In the genomic region with DNA sequence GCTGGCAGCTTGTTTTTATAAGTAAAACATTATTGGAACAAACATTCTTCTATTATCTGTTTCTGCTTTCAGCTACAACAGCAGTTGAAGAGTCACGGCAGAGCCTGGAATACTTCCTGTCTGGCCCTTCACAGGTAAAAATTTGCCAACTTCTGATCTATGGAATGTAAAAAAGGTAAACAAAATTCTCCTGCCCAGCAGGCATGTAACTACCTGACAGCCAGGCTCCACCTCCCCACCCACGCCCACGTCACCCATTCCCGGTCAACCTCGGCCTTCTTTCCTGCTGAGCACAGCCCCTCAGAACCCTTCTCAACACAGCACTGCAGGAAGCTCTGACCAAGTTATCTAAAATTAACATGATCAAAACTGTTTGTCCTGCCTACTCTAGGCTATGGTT, we compare ENCODE assay signal across 16 cellular contexts.
DNase-seq lines count a peak whose midpoint lies in the region; ATAC-seq and TF ChIP-seq lines count a peak whose summit lies in the region.
"Had no signal": no experiment of that assay in that cellular context is flagged by ENCODE, and none has a peak within 500 bp of the region (broad histone marks: within the 10 kb centered on the region; RNA-seq: fewer than 3 reads in every experiment).

No MANE protein-coding gene starts in this region.

- no peaks in the 10 kb centered on the region for H3K36me3 ChIP-seq in Caco-2 (ENCODE audit: control insufficient read depth, insufficient read depth, low read length)
- H3K36me3 ChIP-seq: SJCRH30 had no signal

- CTCF ChIA-PET in Caco-2 (lab: Charles Lee) = interaction anchor here (0.7 kb wide), 1 partner anchor 293 kb away, joined by 4 read pairs; no protein-coding TSS in a partner anchor

- peak overlapping the region; percentile 88 for H3K27ac Mint-ChIP-seq in Caco-2 (ENCODE audit: unreplicated experiment)
- H3K27ac Mint-ChIP-seq: B cell had no signal

- DNase-seq in Caco-2 = peak; percentile 77 to 78
- DNase-seq in NCI-H69 (lab: John Stamatoyannopoulos, UW) = peak; percentile 33
- DNase-seq in epithelial cell of esophagus (ENCODE audit: low read depth) = peak; percentile 89
- peak; percentile 41 for DNase-seq in posterior vena cava (ENCODE audit: low spot score)
- no peak for DNase-seq in medulla oblongata (ENCODE audit: extremely low spot score)
- no peak for DNase-seq in RKO (ENCODE audit: low spot score)
- DNase-seq: activated T-cell treated with anti-CD3 and anti-CD28 coated beads, Interleukin-2, amount 50 U/mL, for 1 hour; cortex of kidney; KBM-7; NCI-H1694 treated with DMSO at 0.1 percent for 48 hours; NCI-H774; SJCRH30; stimulated activated CD4-positive, alpha-beta T cell treated with anti-CD3 and anti-CD28 coated beads, Interleukin-1b, Interleukin-23, amount 100 ng/mL, for 48 hours had no signal

- no peaks in the 10 kb centered on the region for H3K27me3 ChIP-seq in Caco-2 (replicated peaks; ENCODE audit: control insufficient read depth, insufficient read depth, low read length)

- H3K4me1 ChIP-seq in Caco-2 = peaks cover 23% of the 10 kb centered on the region
- H3K4me1 ChIP-seq: SJCRH30 had no signal

- H3K4me1 Mint-ChIP-seq in Caco-2 (ENCODE audit: low read depth, unreplicated experiment) = peaks cover 6% of the 10 kb centered on the region

- no TSS peak for BruUV-seq in Caco-2 (replicated peaks; lab: Mats Ljungman, UMichigan)

- H3K9me3 Mint-ChIP-seq in Caco-2 (ENCODE audit: unreplicated experiment) = peaks cover 25% of the 10 kb centered on the region

- no peak for ATAC-seq in HG03139 (IDR thresholded peaks at IDR 0.05; ENCODE audit: unreplicated experiment)
- no peak for ATAC-seq in GM18498 (IDR thresholded peaks at IDR 0.05; ENCODE audit: unreplicated experiment)

- H3K4me3 ChIP-seq in Caco-2 (ENCODE audit: low read depth, low read length) (no peak overlapping the region), epithelial cell of esophagus (ENCODE audit: low read length) (no peak overlapping the region)
- H3K4me3 ChIP-seq: SJCRH30 had no signal

- no peaks in the 10 kb centered on the region for H3K36me3 Mint-ChIP-seq in Caco-2 (ENCODE audit: insufficient read depth, unreplicated experiment)

- no peaks in the 10 kb centered on the region for H3K27me3 Mint-ChIP-seq in Caco-2 (ENCODE audit: insufficient read depth, unreplicated experiment)

- intact Hi-C loops in Caco-2 (cut with micrococcal nuclease; ENCODE audit: unreplicated experiment) = no loop called here
- intact Hi-C loops in posterior vena cava (cut with DNase I) = loop anchor here in 1 of 2 donors (1.0 kb wide), 1 partner anchor 35 kb away; no protein-coding TSS in a partner anchor

- POLR2A ChIA-PET in Caco-2 (lab: Charles Lee) = no interaction called here

- H3K9me3 ChIP-seq in Caco-2 = peaks cover 18% of the 10 kb centered on the region

- TF ChIP-seq CTCF in Caco-2 (IDR thresholded peaks at IDR 0.05; ENCODE audit: insufficient read depth in 1 of 2, low read depth in 1 of 2, low read length in 1 of 2, severe bottlenecking in 1 of 2, unreplicated experiment in 1 of 2) = no peak
- TF ChIP-seq CTCF in epithelial cell of esophagus (IDR thresholded peaks at IDR 0.05; ENCODE audit: insufficient read depth, low read depth, low read length, missing control alignments) = no peak

- no peak overlapping the region for H3K4me3 Mint-ChIP-seq in Caco-2 (ENCODE audit: unreplicated experiment)
- H3K4me3 Mint-ChIP-seq: B cell had no signal

Comparison
In these comparisons a context has a peak if more than half of its experiments do, and no peak if none do; other contexts are left out.
1. DNase-seq: peak in Caco-2 (2 of 2), NCI-H69 (single experiment), epithelial cell of esophagus (single experiment) and posterior vena cava (single experiment); none in medulla oblongata (single experiment) and RKO (single experiment).